In genomic region chr20:48684501-48685041, GRCh38 we compare ENCODE assay signal across 12 cellular contexts.
DNase-seq lines count a peak whose midpoint lies in the region; TF ChIP-seq lines count a peak whose summit lies in the region.
"Had no signal": no experiment of that assay in that cellular context is flagged by ENCODE, and none has a peak within 500 bp of the region (broad histone marks: within the 10 kb centered on the region; RNA-seq: fewer than 3 reads in every experiment).

No MANE protein-coding gene starts in this region.

- H3K36me3 Mint-ChIP-seq in activated naive CD4-positive, alpha-beta T cell treated with anti-CD3 and anti-CD28 coated beads, Interleukin-2, amount 10 ng/mL, durations not matched to agents 7 days and 5 days: peaks cover 30% of the 10 kb centered on the region
- H3K36me3 Mint-ChIP-seq in activated naive CD8-positive, alpha-beta T cell treated with anti-CD3 and anti-CD28 coated beads for 36 hours: peaks cover 10% of the 10 kb centered on the region

- TF ChIP-seq POLR2A in transverse colon (IDR thresholded peaks at IDR 0.05): no peak
- no peak for TF ChIP-seq POLR2A in sigmoid colon (IDR thresholded peaks at IDR 0.05)

- no peak overlapping the region for H3K4ac ChIP-seq in mesendoderm (ENCODE audit: low read depth, low read length)

- no peaks in the 10 kb centered on the region for H3K79me1 ChIP-seq in mesendoderm (ENCODE audit: low read length)

- H3K9me3 ChIP-seq in transverse colon (no peaks in the 10 kb centered on the region), sigmoid colon (no peaks in the 10 kb centered on the region)

- no CpG with 5 or more reads among the region's 14 CpGs for WGBS in mesendoderm (ENCODE audit: extremely low coverage, insufficient coverage, low lambda C conversion rate)
- WGBS in transverse colon (ENCODE audit: low coverage in 1 of 2), 2 donors: 66 to 67% methylated on average over 1 to 14 of the region's 14 CpGs
- 36 to 71% methylated on average over 14 of the region's 14 CpGs for WGBS in sigmoid colon, 2 donors

- intact Hi-C loops in transverse colon (cut with DNase I; ENCODE audit: low total_unique reads) (no loop called here), sigmoid colon (cut with DNase I) (no loop called here)

- H2AK5ac ChIP-seq in mesendoderm (ENCODE audit: low read length): no peak overlapping the region

- peaks cover 3% of the 10 kb centered on the region for H3K36me3 ChIP-seq in mesendoderm (ENCODE audit: control insufficient read depth, insufficient read depth, low read length)
- H3K36me3 ChIP-seq in transverse colon: no peaks in the 10 kb centered on the region
- no peaks in the 10 kb centered on the region for H3K36me3 ChIP-seq in brain microvascular endothelial cell (replicated peaks)
- peaks cover 0 to 4% (median 0%) of the 10 kb centered on the region in 4 donors for H3K36me3 ChIP-seq in sigmoid colon

- no peak overlapping the region for H3K18ac ChIP-seq in mesendoderm (ENCODE audit: low read length)

- H3K4me1 ChIP-seq in mesendoderm (ENCODE audit: control insufficient read depth, low read depth, low read length): peaks cover 9% of the 10 kb centered on the region
- H3K4me1 ChIP-seq in transverse colon: peaks cover 31 to 70% (median 51%) of the 10 kb centered on the region in 4 donors
- peaks cover 0 to 42% (median 39%) of the 10 kb centered on the region in 4 donors for H3K4me1 ChIP-seq in sigmoid colon

- H3K27me3 Mint-ChIP-seq in activated naive CD4-positive, alpha-beta T cell treated with anti-CD3 and anti-CD28 coated beads, Interleukin-2, amount 10 ng/mL, durations not matched to agents 7 days and 5 days: no peaks in the 10 kb centered on the region
- H3K27me3 Mint-ChIP-seq in activated naive CD8-positive, alpha-beta T cell treated with anti-CD3 and anti-CD28 coated beads for 36 hours: no peaks in the 10 kb centered on the region
- H3K27me3 Mint-ChIP-seq: naive thymus-derived CD4-positive, alpha-beta T cell had no signal

- H2BK120ac ChIP-seq in mesendoderm (ENCODE audit: low read depth, low read length): no peak overlapping the region

- no peak overlapping the region for H3K4me3 Mint-ChIP-seq in activated naive CD4-positive, alpha-beta T cell treated with anti-CD3 and anti-CD28 coated beads, Interleukin-2, amount 10 ng/mL, durations not matched to agents 7 days and 5 days
- no peak overlapping the region for H3K4me3 Mint-ChIP-seq in activated naive CD8-positive, alpha-beta T cell treated with anti-CD3 and anti-CD28 coated beads for 36 hours
- H3K4me3 Mint-ChIP-seq: naive thymus-derived CD4-positive, alpha-beta T cell had no signal

- no peaks in the 10 kb centered on the region for H3K79me2 ChIP-seq in mesendoderm (ENCODE audit: control insufficient read depth, insufficient read depth, low read length)

- TF ChIP-seq EP300 in transverse colon (IDR thresholded peaks at IDR 0.05; ENCODE audit: low read depth): no peak
- no peak for TF ChIP-seq EP300 in sigmoid colon (IDR thresholded peaks at IDR 0.05)

- no peak overlapping the region for H3K27ac ChIP-seq in mesendoderm (ENCODE audit: low read depth, low read length)
- H3K27ac ChIP-seq in transverse colon: peak overlapping the region in 3 of 4 donors; percentile 3 to 9 (median 7)
- H3K27ac ChIP-seq in brain microvascular endothelial cell: no peak overlapping the region
- H3K27ac ChIP-seq in sigmoid colon: peak overlapping the region in 1 of 4 donors; percentile 4

- CTCF ChIA-PET in activated naive CD4-positive, alpha-beta T cell treated with anti-CD3 and anti-CD28 coated beads, Interleukin-2, amount 10 ng/mL, durations not matched to agents 7 days and 5 days (lab: Charles Lee): interaction anchor here (1.2 kb wide), 1 partner anchor 11 kb away, joined by 3 read pairs; no protein-coding TSS in a partner anchor

- no peak for TF ChIP-seq CTCF in transverse colon (IDR thresholded peaks at IDR 0.05)
- TF ChIP-seq CTCF in brain microvascular endothelial cell (IDR thresholded peaks at IDR 0.05; ENCODE audit: low read depth, low read length, missing control alignments): no peak
- TF ChIP-seq CTCF in sigmoid colon (IDR thresholded peaks at IDR 0.05): no peak

- H3K27ac Mint-ChIP-seq in activated naive CD4-positive, alpha-beta T cell treated with anti-CD3 and anti-CD28 coated beads, Interleukin-2, amount 10 ng/mL, durations not matched to agents 7 days and 5 days: peak overlapping the region; percentile 60
- H3K27ac Mint-ChIP-seq in activated naive CD8-positive, alpha-beta T cell treated with anti-CD3 and anti-CD28 coated beads for 36 hours: peak overlapping the region; percentile 4

- in situ Hi-C loops in transverse colon (cut with MboI; ENCODE audit: low pct_ligation_motif_present in 1 of 4, low pct_unique_long_range_greater_than_20kb in 1 of 4, low sequenced_read_pairs in 3 of 4) (no loop called here), brain microvascular endothelial cell (cut with HindIII; ENCODE audit: low pct_ligation_motif_present, low sequenced_read_pairs) (no loop called here)

- H2BK5ac ChIP-seq in mesendoderm (ENCODE audit: low read length): no peak overlapping the region

- H3K4me3 ChIP-seq in mesendoderm (ENCODE audit: low read length) (no peak overlapping the region), transverse colon (no peak overlapping the region), brain microvascular endothelial cell (ENCODE audit: low read depth, low read length) (no peak overlapping the region), sigmoid colon (no peak overlapping the region)

- H2BK15ac ChIP-seq in mesendoderm (replicated peaks; ENCODE audit: low read depth): no peak overlapping the region

- H3K56ac ChIP-seq in mesendoderm (ENCODE audit: low read length): peak overlapping the region; percentile 3

- no peak overlapping the region for H3K9ac ChIP-seq in mesendoderm (ENCODE audit: low read length)

- no peak overlapping the region for H3K23ac ChIP-seq in mesendoderm (ENCODE audit: low read length)

- H3K9me3 Mint-ChIP-seq in activated naive CD4-positive, alpha-beta T cell treated with anti-CD3 and anti-CD28 coated beads, Interleukin-2, amount 10 ng/mL, durations not matched to agents 7 days and 5 days: no peaks in the 10 kb centered on the region
- H3K9me3 Mint-ChIP-seq in activated naive CD8-positive, alpha-beta T cell treated with anti-CD3 and anti-CD28 coated beads for 36 hours: no peaks in the 10 kb centered on the region
- H3K9me3 Mint-ChIP-seq: naive thymus-derived CD4-positive, alpha-beta T cell had no signal

- no peak overlapping the region for H4K8ac ChIP-seq in mesendoderm (ENCODE audit: low read depth, low read length)

- H3K4me1 Mint-ChIP-seq in activated naive CD4-positive, alpha-beta T cell treated with anti-CD3 and anti-CD28 coated beads, Interleukin-2, amount 10 ng/mL, durations not matched to agents 7 days and 5 days: peaks cover 5% of the 10 kb centered on the region
- H3K4me1 Mint-ChIP-seq in activated naive CD8-positive, alpha-beta T cell treated with anti-CD3 and anti-CD28 coated beads for 36 hours: peaks cover 3% of the 10 kb centered on the region

- H3K27me3 ChIP-seq in mesendoderm (ENCODE audit: insufficient read depth, low read length, poor library complexity): no peaks in the 10 kb centered on the region
- H3K27me3 ChIP-seq in transverse colon: no peaks in the 10 kb centered on the region
- no peaks in the 10 kb centered on the region for H3K27me3 ChIP-seq in brain microvascular endothelial cell (replicated peaks)
- no peaks in the 10 kb centered on the region for H3K27me3 ChIP-seq in sigmoid colon

- DNase-seq in activated naive CD4-positive, alpha-beta T cell treated with anti-CD3 and anti-CD28 coated beads, Interleukin-2, amount 10 ng/mL, durations not matched to agents 7 days and 5 days: no peak
- no peak for DNase-seq in activated naive CD4-positive, alpha-beta T cell treated with anti-CD3 and anti-CD28 coated beads, Interleukin-2, amount 50 U/mL, for 16 hours
- no peak for DNase-seq in activated naive CD8-positive, alpha-beta T cell treated with anti-CD3 and anti-CD28 coated beads for 36 hours
- DNase-seq in mesendoderm (peak; percentile 70), transverse colon (peak; percentile 39), NCI-H128 (lab: John Stamatoyannopoulos, UW; ENCODE audit: unreplicated experiment) (no peak), brain microvascular endothelial cell (no peak), sigmoid colon (no peak)
- DNase-seq: naive thymus-derived CD4-positive, alpha-beta T cell; NCI-H187 treated with DMSO at 0.1 percent for 48 hours; PC-3; stimulated activated CD4-positive, alpha-beta T cell treated with anti-CD3 and anti-CD28 coated beads, Interleukin-4, amount 100 ng/mL, for 1 hour had no signal

- no peak overlapping the region for H4K5ac ChIP-seq in mesendoderm (ENCODE audit: low read length)

- H3K4me2 ChIP-seq in mesendoderm (ENCODE audit: low read length): no peak overlapping the region

Comparison
In these comparisons a context has a peak if more than half of its experiments do, and no peak if none do; other contexts are left out.
1. DNase-seq: peak in mesendoderm (single experiment) and transverse colon (single experiment); none in activated naive CD4-positive, alpha-beta T cell treated with anti-CD3 and anti-CD28 coated beads, Interleukin-2, amount 10 ng/mL, durations not matched to agents 7 days and 5 days (single experiment), activated naive CD4-positive, alpha-beta T cell treated with anti-CD3 and anti-CD28 coated beads, Interleukin-2, amount 50 U/mL, for 16 hours (single experiment), activated naive CD8-positive, alpha-beta T cell treated with anti-CD3 and anti-CD28 coated beads for 36 hours (single experiment), NCI-H128 (single experiment), brain microvascular endothelial cell (single experiment) and sigmoid colon (single experiment).
2. H3K27ac ChIP-seq: peak in transverse colon (3 of 4); none in mesendoderm (single experiment) and brain microvascular endothelial cell (single experiment).